In genomic region chr1:41700986-41701535, GRCh38 we compare ENCODE assay signal across 24 cellular contexts.
"Had no signal": no experiment of that assay in that cellular context is flagged by ENCODE, and none has a peak within 500 bp of the region (broad histone marks: within the 10 kb centered on the region; RNA-seq: fewer than 3 reads in every experiment).

No MANE protein-coding gene starts in this region.

- H3K36me3 ChIP-seq: left ventricle myocardium inferior, lower lobe of right lung, pancreas, right lobe of liver, tibial artery, upper lobe of left lung, vagina had no signal

- H3K36me3 Mint-ChIP-seq: stimulated activated memory B cell treated with anti-CD40 and anti-IgM and Interleukin-4, amounts not matched to agents 10 μg/mL and 1 μg/mL and 100 μg/mL, for 72 hours had no signal

- DNase-seq: effector CD4-positive, alpha-beta T cell; endodermal cell; erythroblast; head of caudate nucleus; left cardiac atrium; left ventricle myocardium inferior; lower lobe of right lung; mesenchymal stem cell; midbrain; occipital lobe; pancreas; psoas muscle; retina; right lobe of liver; stimulated activated CD4-positive, alpha-beta T cell treated with anti-CD3 and anti-CD28 coated beads, Interleukin-4, amount 100 ng/mL, for 1 hour; stimulated activated CD8-positive, alpha-beta memory T cell treated with anti-CD3 and anti-CD28 coated beads, Interleukin-4, amount 100 ng/mL, for 48 hours; tibial artery; upper lobe of left lung had no signal

- H3K27me3 ChIP-seq: hepatocyte, pancreas, right lobe of liver, tibial artery, upper lobe of left lung, vagina had no signal

- H3K79me2 ChIP-seq: hepatocyte had no signal

- H2AFZ ChIP-seq: hepatocyte had no signal

- H3K9me3 ChIP-seq: left ventricle myocardium inferior, lower lobe of right lung, pancreas, psoas muscle, right lobe of liver, tibial artery, upper lobe of left lung, vagina had no signal

- H3K27ac ChIP-seq: foreskin keratinocyte, hepatocyte, left ventricle myocardium inferior, lower lobe of right lung, pancreas, psoas muscle, right lobe of liver, tibial artery, upper lobe of left lung, vagina had no signal

- H3K9me3 Mint-ChIP-seq: endodermal cell; nephron; stimulated activated memory B cell treated with anti-CD40 and anti-IgM and Interleukin-4, amounts not matched to agents 10 μg/mL and 1 μg/mL and 100 μg/mL, for 72 hours; stimulated activated naive CD8-positive, alpha-beta T cell treated with anti-CD3 and anti-CD28 coated beads, Interleukin-15, Interleukin-2, amounts not matched to agents 100 ng/mL and 50 ng/mL, for 24 hours had no signal

- H3K4me1 Mint-ChIP-seq: endodermal cell had no signal

- H3K4me1 ChIP-seq: foreskin keratinocyte, lower lobe of right lung, pancreas, psoas muscle, right lobe of liver, tibial artery, upper lobe of left lung, vagina had no signal

- H3K27ac Mint-ChIP-seq: endodermal cell; nephron; stimulated activated naive CD8-positive, alpha-beta T cell treated with anti-CD3 and anti-CD28 coated beads, Interleukin-15, Interleukin-2, amounts not matched to agents 100 ng/mL and 50 ng/mL, for 24 hours had no signal

- H3K4me2 ChIP-seq: hepatocyte had no signal

- H3K4me3 Mint-ChIP-seq: endodermal cell; nephron; stimulated activated memory B cell treated with anti-CD40 and anti-IgM and Interleukin-4, amounts not matched to agents 10 μg/mL and 1 μg/mL and 100 μg/mL, for 72 hours; stimulated activated naive CD8-positive, alpha-beta T cell treated with anti-CD3 and anti-CD28 coated beads, Interleukin-15, Interleukin-2, amounts not matched to agents 100 ng/mL and 50 ng/mL, for 24 hours had no signal

- ATAC-seq: foreskin keratinocyte; left cardiac atrium; lower lobe of right lung; pancreas; psoas muscle; right lobe of liver; stimulated activated memory B cell treated with anti-CD40 and anti-IgM and Interleukin-4, amounts not matched to agents 10 μg/mL and 1 μg/mL and 100 μg/mL, for 72 hours had no signal

- H3K4me3 ChIP-seq: hepatocyte, left ventricle myocardium inferior, lower lobe of right lung, pancreas, psoas muscle, right lobe of liver, tibial artery, upper lobe of left lung, vagina had no signal
